Comparison of ENCODE assay signal across 1 cellular context in the genomic region with DNA sequence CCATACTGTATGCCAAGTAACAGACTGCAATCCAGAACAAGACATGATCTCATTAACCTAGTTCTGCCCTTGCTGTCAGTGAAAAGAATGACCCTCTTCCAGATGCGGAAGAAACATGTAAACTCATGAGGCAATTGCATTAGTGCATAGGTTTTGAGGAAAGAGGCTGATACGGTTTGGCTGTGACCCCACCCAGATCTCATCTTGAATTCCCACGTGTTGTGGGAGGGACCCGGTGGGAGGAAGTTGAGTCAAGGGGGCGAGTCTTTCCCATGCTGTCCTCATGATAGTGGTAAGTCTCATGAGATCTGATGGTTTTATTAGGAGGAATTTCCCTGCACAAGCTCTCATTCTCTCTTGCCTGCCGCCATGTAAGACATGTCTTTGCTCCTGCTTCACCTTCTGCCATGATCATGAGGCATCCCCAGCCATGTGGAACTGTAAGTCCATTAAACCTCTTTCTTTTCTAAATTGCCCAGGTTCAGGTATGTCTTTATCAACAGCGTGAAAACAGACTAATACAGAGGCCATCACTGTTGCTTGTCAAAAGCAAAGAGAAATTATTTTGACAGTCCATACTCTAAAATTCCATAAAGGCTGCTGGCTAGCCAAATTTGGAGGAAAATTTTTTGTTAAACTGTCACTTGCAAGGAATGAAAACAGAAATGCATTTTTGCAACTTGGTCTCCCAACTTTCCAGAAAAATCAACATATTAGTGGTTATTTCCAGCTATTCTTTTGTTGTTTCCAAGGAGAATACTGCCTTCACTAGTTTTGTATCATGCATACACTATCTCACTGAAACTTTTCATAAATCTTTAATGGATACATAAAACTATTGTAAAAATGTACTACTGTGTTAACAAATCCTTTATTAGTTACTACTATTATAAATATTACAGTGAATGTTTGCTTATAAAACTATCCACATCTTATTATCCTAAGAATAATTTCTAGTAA.
TF ChIP-seq lines count a peak whose summit lies in the region.

No MANE protein-coding gene starts in this region.

TF ChIP-seq in K562, 482 proteins besides CTCF, POLR2A, EP300 and RAD21 (continued from another document):
- TF ChIP-seq, protein P1, sequence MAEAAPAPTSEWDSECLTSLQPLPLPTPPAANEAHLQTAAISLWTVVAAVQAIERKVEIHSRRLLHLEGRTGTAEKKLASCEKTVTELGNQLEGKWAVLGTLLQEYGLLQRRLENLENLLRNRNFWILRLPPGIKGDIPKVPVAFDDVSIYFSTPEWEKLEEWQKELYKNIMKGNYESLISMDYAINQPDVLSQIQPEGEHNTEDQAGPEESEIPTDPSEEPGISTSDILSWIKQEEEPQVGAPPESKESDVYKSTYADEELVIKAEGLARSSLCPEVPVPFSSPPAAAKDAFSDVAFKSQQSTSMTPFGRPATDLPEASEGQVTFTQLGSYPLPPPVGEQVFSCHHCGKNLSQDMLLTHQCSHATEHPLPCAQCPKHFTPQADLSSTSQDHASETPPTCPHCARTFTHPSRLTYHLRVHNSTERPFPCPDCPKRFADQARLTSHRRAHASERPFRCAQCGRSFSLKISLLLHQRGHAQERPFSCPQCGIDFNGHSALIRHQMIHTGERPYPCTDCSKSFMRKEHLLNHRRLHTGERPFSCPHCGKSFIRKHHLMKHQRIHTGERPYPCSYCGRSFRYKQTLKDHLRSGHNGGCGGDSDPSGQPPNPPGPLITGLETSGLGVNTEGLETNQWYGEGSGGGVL (CRISPR knock-in tag; IDR thresholded peaks at IDR 0.05): no peak
- TF ChIP-seq ZNF778 (CRISPR knock-in tag; IDR thresholded peaks at IDR 0.05) (no peak), ZNF184 (CRISPR knock-in tag; IDR thresholded peaks at IDR 0.05) (no peak), BMI1 (IDR thresholded peaks at IDR 0.05; ENCODE audit: low read length) (no peak), NCOR1 (IDR thresholded peaks at IDR 0.05) (peak; percentile 62), CBX2 (IDR thresholded peaks at IDR 0.05; ENCODE audit: insufficient read depth, low read length, poor library complexity, severe bottlenecking) (no peak), MEF2D (tag; conservative IDR thresholded peaks at IDR 0.05; ENCODE audit: low read depth) (0 out of 2 replicates have a peak, but pooled peaks have one; percentile 3), POLR3G (IDR thresholded peaks at IDR 0.05; ENCODE audit: extremely low read depth, insufficient read length, insufficient replicate concordance) (no peak), CHD2 (IDR thresholded peaks at IDR 0.05; ENCODE audit: low read depth, low read length) (peak; percentile 81), SP1 (CRISPR knock-in tag; IDR thresholded peaks at IDR 0.05) (peak; percentile 85), ATF3 (IDR thresholded peaks at IDR 0.05) (peak; percentile 91), ATF3 (CRISPR knock-in tag; conservative IDR thresholded peaks at IDR 0.05) (no peak; the same call in 1 of the 2 replicates), MEIS2 (IDR thresholded peaks at IDR 0.05; ENCODE audit: partially characterized antibody) (peak; percentile 89), HEY1 (CRISPR knock-in tag; IDR thresholded peaks at IDR 0.05; ENCODE audit: borderline replicate concordance) (no peak), ZBTB7A (IDR thresholded peaks at IDR 0.05; ENCODE audit: borderline replicate concordance, control insufficient read depth, low read depth, low read length) (0 out of 2 replicates have a peak, but pooled peaks have one; percentile 32), ZEB2 (IDR thresholded peaks at IDR 0.05) (peak; percentile 62), MCM3 (IDR thresholded peaks at IDR 0.05) (no peak), MYC (IDR thresholded peaks at IDR 0.05; ENCODE audit: low read depth, low read length) (peak; percentile 89), MYC (CRISPR knock-in tag; IDR thresholded peaks at IDR 0.05; ENCODE audit: borderline replicate concordance, low read depth) (peak; percentile 67; the same call in 1 of the 2 replicates)
- TF ChIP-seq, protein P2, sequence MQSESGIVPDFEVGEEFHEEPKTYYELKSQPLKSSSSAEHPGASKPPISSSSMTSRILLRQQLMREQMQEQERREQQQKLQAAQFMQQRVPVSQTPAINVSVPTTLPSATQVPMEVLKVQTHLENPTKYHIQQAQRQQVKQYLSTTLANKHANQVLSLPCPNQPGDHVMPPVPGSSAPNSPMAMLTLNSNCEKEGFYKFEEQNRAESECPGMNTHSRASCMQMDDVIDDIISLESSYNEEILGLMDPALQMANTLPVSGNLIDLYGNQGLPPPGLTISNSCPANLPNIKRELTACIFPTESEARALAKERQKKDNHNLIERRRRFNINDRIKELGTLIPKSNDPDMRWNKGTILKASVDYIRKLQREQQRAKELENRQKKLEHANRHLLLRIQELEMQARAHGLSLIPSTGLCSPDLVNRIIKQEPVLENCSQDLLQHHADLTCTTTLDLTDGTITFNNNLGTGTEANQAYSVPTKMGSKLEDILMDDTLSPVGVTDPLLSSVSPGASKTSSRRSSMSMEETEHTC (IDR thresholded peaks at IDR 0.05): peak; percentile 74
